ENCODE assay signal across 28 cellular contexts in the genomic region with DNA sequence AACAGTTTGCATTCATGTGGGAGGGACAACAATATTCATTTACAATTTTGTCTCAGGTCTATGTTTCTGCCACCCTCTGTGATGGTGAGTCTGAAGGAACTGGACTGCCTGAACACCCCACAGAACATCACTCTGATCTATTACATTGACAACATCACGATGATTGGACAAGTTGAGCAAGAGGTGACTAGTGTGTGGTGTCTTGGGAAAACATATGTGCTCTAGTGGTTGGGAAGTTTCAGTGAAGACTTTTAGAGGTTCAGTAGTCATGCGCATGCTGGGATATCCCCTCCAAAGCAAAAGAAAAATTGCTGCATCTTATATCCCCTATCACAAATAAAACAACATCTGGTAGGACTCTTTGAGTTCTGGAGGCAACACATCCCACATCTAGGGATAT. TPM values are rescaled to one million over a fixed set of nuclear protein-coding genes. Genes with fewer than 3 reads are reported as not detected.
"Had no signal": no experiment of that assay in that cellular context is flagged by ENCODE, and none has a peak within 500 bp of the region (broad histone marks: within the 10 kb centered on the region; RNA-seq: fewer than 3 reads in every experiment).

No MANE protein-coding gene starts in this region.

- H3K4me1 Mint-ChIP-seq: nephron progenitor cell had no signal

- ATAC-seq: left ventricle myocardium superior; lower lobe of right lung; naive thymus-derived CD8-positive, alpha-beta T cell; sciatic nerve had no signal

- DNase-seq: dermis blood vessel endothelial cell; effector memory CD4-positive, alpha-beta T cell; left ventricle myocardium superior; lower lobe of right lung; naive thymus-derived CD8-positive, alpha-beta T cell; nephron progenitor cell; nucleus accumbens; stimulated activated CD4-positive, alpha-beta T cell treated with anti-CD3 and anti-CD28 coated beads, Interleukin-12 subunit alpha, Interleukin-12 subunit beta, amount 100 ng/mL, for 4 hours; stimulated activated CD4-positive, alpha-beta T cell treated with anti-CD3 and anti-CD28 coated beads, Interleukin-1b, Interleukin-23, amount 100 ng/mL, for 48 hours; stimulated activated CD4-positive, alpha-beta T cell treated with anti-CD3 and anti-CD28 coated beads, Interleukin-4, amount 100 ng/mL, for 1 hour; stimulated activated CD8-positive, alpha-beta memory T cell treated with anti-CD3 and anti-CD28 coated beads, Interleukin-4, amount 100 ng/mL, for 48 hours; stimulated activated naive CD4-positive, alpha-beta T cell treated with Interleukin-2 at 50 U/mL for 16 hours; upper lobe of left lung had no signal

- H3K27me3 Mint-ChIP-seq: naive thymus-derived CD8-positive, alpha-beta T cell had no signal

- H3K36me3 ChIP-seq: esophagus muscularis mucosa, lower lobe of right lung, prostate gland, right atrium auricular region, thoracic aorta, tibial nerve, upper lobe of left lung had no signal

- H3K27me3 ChIP-seq: esophagus muscularis mucosa, right atrium auricular region, tibial nerve, upper lobe of left lung had no signal

- H3K36me3 Mint-ChIP-seq: naive thymus-derived CD8-positive, alpha-beta T cell had no signal

- H3K9me3 Mint-ChIP-seq: naive thymus-derived CD8-positive, alpha-beta T cell had no signal

- H3K9me3 ChIP-seq: esophagus muscularis mucosa, lower lobe of right lung, prostate gland, right atrium auricular region, thoracic aorta, tibial nerve, upper lobe of left lung had no signal

- H3K4me1 ChIP-seq: esophagus muscularis mucosa, lower lobe of right lung, prostate gland, right atrium auricular region, tibial nerve, upper lobe of left lung had no signal

- H3K4me2 ChIP-seq: smooth muscle cell had no signal

- H3K27ac Mint-ChIP-seq: naive thymus-derived CD8-positive, alpha-beta T cell; nephron progenitor cell had no signal

- H3K27ac ChIP-seq: coronary artery, esophagus muscularis mucosa, lower lobe of right lung, prostate gland, right atrium auricular region, thoracic aorta, tibial nerve, upper lobe of left lung had no signal

- H3K4me3 ChIP-seq: coronary artery, esophagus muscularis mucosa, lower lobe of right lung, prostate gland, right atrium auricular region, smooth muscle cell, thoracic aorta, tibial nerve, upper lobe of left lung had no signal

- H3K4me3 Mint-ChIP-seq: naive thymus-derived CD8-positive, alpha-beta T cell; nephron progenitor cell had no signal

RNA-seq across cellular contexts. Expression of a gene that starts 18.6 kb away (rescaled TPM):
- total RNA-seq: endothelial cell of umbilical vein, epithelial cell of proximal tubule, fibroblast of villous mesenchyme, frontal cortex, left ventricle myocardium superior, myocyte, osteocyte, smooth muscle cell, tibial nerve had no signal
- polyA plus RNA-seq: endothelial cell of umbilical vein, keratinocyte, smooth muscle cell had no signal
